27 cellular contexts compared by ENCODE assay signal in the genomic region with DNA sequence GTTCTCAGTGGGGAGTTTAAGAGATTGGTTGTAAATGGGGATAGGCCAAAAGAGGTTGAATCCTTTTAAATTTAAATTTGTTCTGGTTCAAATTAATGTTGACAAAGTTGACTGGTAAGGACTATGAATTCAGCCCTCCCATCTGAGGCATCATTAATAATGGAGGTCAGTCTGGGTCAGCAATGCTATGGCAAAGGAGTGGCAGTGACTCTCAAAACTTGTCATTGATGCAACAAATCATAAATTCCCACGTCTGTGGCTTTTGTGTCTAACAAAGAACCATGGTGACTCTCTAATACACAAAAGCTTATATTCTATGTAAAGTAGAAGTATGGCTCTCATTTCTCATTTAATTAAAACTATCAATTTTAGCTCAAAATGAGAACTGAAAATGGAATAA. TPM values are rescaled to one million over a fixed set of nuclear protein-coding genes. Genes with fewer than 3 reads are reported as not detected.
DNase-seq lines count a peak whose midpoint lies in the region; ATAC-seq lines count a peak whose summit lies in the region.
"Had no signal": no experiment of that assay in that cellular context is flagged by ENCODE, and none has a peak within 500 bp of the region (broad histone marks: within the 10 kb centered on the region; RNA-seq: fewer than 3 reads in every experiment).

No MANE protein-coding gene starts in this region.

- ATAC-seq in activated CD8-positive, alpha-beta memory T cell treated with anti-CD3 and anti-CD28 coated beads, Interleukin-2, amount 10 ng/mL, durations not matched to agents 7 days and 5 days: no peak
- ATAC-seq in activated naive CD8-positive, alpha-beta T cell treated with anti-CD3 and anti-CD28 coated beads, Interleukin-2, amount 50 U/mL, for 24 hours: no peak
- ATAC-seq in stimulated activated memory B cell treated with anti-CD40 and anti-IgM and Interleukin-4, amounts not matched to agents 10 μg/mL and 1 μg/mL and 100 μg/mL, for 72 hours: no peak
- ATAC-seq in Right ventricle myocardium inferior (no peak), left colon (no peak), GM18519 (IDR thresholded peaks at IDR 0.05; ENCODE audit: low FRiP score, unreplicated experiment) (no peak)
- ATAC-seq: GM12878, Panc1, upper lobe of right lung had no signal

- H3K4me3 Mint-ChIP-seq in activated CD8-positive, alpha-beta memory T cell treated with anti-CD3 and anti-CD28 coated beads, Interleukin-2, amount 10 ng/mL, durations not matched to agents 7 days and 5 days: no peak overlapping the region
- H3K4me3 Mint-ChIP-seq in activated naive CD8-positive, alpha-beta T cell treated with anti-CD3 and anti-CD28 coated beads, Interleukin-2, amount 50 U/mL, for 24 hours: peak overlapping the region; percentile 79
- no peak overlapping the region for H3K4me3 Mint-ChIP-seq in stimulated activated memory B cell treated with anti-CD40 and anti-IgM and Interleukin-4, amounts not matched to agents 10 μg/mL and 1 μg/mL and 100 μg/mL, for 72 hours

- peak overlapping the region; percentile 98 for H3K27ac Mint-ChIP-seq in activated CD8-positive, alpha-beta memory T cell treated with anti-CD3 and anti-CD28 coated beads, Interleukin-2, amount 10 ng/mL, durations not matched to agents 7 days and 5 days
- H3K27ac Mint-ChIP-seq in activated naive CD8-positive, alpha-beta T cell treated with anti-CD3 and anti-CD28 coated beads, Interleukin-2, amount 50 U/mL, for 24 hours: peak overlapping the region; percentile 93
- peak overlapping the region; percentile 95 for H3K27ac Mint-ChIP-seq in stimulated activated memory B cell treated with anti-CD40 and anti-IgM and Interleukin-4, amounts not matched to agents 10 μg/mL and 1 μg/mL and 100 μg/mL, for 72 hours
- H3K27ac Mint-ChIP-seq: progenitor cell of endocrine pancreas had no signal

- CTCF ChIA-PET in activated CD8-positive, alpha-beta memory T cell treated with anti-CD3 and anti-CD28 coated beads, Interleukin-2, amount 10 ng/mL, durations not matched to agents 7 days and 5 days (lab: Charles Lee): interaction anchor here (0.8 to 3.2 kb wide), 6 partner anchors 10 to 436 kb away, joined by 3 to 16 read pairs (median 3); no protein-coding TSS in a partner anchor

- no peaks in the 10 kb centered on the region for H3K27me3 Mint-ChIP-seq in activated CD8-positive, alpha-beta memory T cell treated with anti-CD3 and anti-CD28 coated beads, Interleukin-2, amount 10 ng/mL, durations not matched to agents 7 days and 5 days
- H3K27me3 Mint-ChIP-seq in activated naive CD8-positive, alpha-beta T cell treated with anti-CD3 and anti-CD28 coated beads, Interleukin-2, amount 50 U/mL, for 24 hours: no peaks in the 10 kb centered on the region
- no peaks in the 10 kb centered on the region for H3K27me3 Mint-ChIP-seq in stimulated activated memory B cell treated with anti-CD40 and anti-IgM and Interleukin-4, amounts not matched to agents 10 μg/mL and 1 μg/mL and 100 μg/mL, for 72 hours

- intact Hi-C loops in Right ventricle myocardium inferior (cut with DNase I) (no loop called here), left colon (cut with DNase I, micrococcal nuclease) (no loop called here)

- H3K36me3 Mint-ChIP-seq in activated CD8-positive, alpha-beta memory T cell treated with anti-CD3 and anti-CD28 coated beads, Interleukin-2, amount 10 ng/mL, durations not matched to agents 7 days and 5 days: peaks cover 81% of the 10 kb centered on the region
- peaks cover 70% of the 10 kb centered on the region for H3K36me3 Mint-ChIP-seq in activated naive CD8-positive, alpha-beta T cell treated with anti-CD3 and anti-CD28 coated beads, Interleukin-2, amount 50 U/mL, for 24 hours (ENCODE audit: low read depth)
- peaks cover 10% of the 10 kb centered on the region for H3K36me3 Mint-ChIP-seq in stimulated activated memory B cell treated with anti-CD40 and anti-IgM and Interleukin-4, amounts not matched to agents 10 μg/mL and 1 μg/mL and 100 μg/mL, for 72 hours

- H3K4me1 Mint-ChIP-seq in activated CD8-positive, alpha-beta memory T cell treated with anti-CD3 and anti-CD28 coated beads, Interleukin-2, amount 10 ng/mL, durations not matched to agents 7 days and 5 days: peaks cover 95% of the 10 kb centered on the region
- H3K4me1 Mint-ChIP-seq in activated naive CD8-positive, alpha-beta T cell treated with anti-CD3 and anti-CD28 coated beads, Interleukin-2, amount 50 U/mL, for 24 hours: peaks cover 100% of the 10 kb centered on the region
- H3K4me1 Mint-ChIP-seq in stimulated activated memory B cell treated with anti-CD40 and anti-IgM and Interleukin-4, amounts not matched to agents 10 μg/mL and 1 μg/mL and 100 μg/mL, for 72 hours: peaks cover 57% of the 10 kb centered on the region

- no peak for DNase-seq in activated CD8-positive, alpha-beta memory T cell treated with anti-CD3 and anti-CD28 coated beads, Interleukin-2, amount 10 ng/mL, durations not matched to agents 7 days and 5 days
- no peak for DNase-seq in activated CD8-positive, alpha-beta memory T cell treated with anti-CD3 and anti-CD28 coated beads, Interleukin-2, amount 50 U/mL, for 4 hours
- DNase-seq in M059J (ENCODE audit: low read depth) (peak; percentile 48), Right ventricle myocardium inferior (ENCODE audit: missing footprints) (no peak), left colon (no peak)
- no peak for DNase-seq in activated naive CD8-positive, alpha-beta T cell treated with anti-CD3 and anti-CD28 coated beads, Interleukin-2, amount 50 U/mL, for 24 hours
- DNase-seq: activated CD4-positive, CD25-positive, alpha-beta regulatory T cell treated with anti-CD3 and anti-CD28 coated beads, Interleukin-2, amount 50 U/mL, for 72 hours; activated CD8-positive, alpha-beta memory T cell treated with anti-CD3 and anti-CD28 coated beads, Interleukin-2, amount 50 U/mL, for 48 hours; BE2C; COR-L47; DMS79; dorsolateral prefrontal cortex; head of caudate nucleus; mammary epithelial cell; NCI-H510A; NK-92 treated with Interleukin-12 subunit alpha and Interleukin-12 subunit beta, amount 100 ng/mL, for 24 hours; sigmoid colon; stimulated activated CD4-positive, alpha-beta T cell treated with anti-CD3 and anti-CD28 coated beads, Interleukin-15, amount 100 ng/mL, for 24 hours; upper lobe of right lung had no signal

- no peaks in the 10 kb centered on the region for H3K9me3 Mint-ChIP-seq in activated CD8-positive, alpha-beta memory T cell treated with anti-CD3 and anti-CD28 coated beads, Interleukin-2, amount 10 ng/mL, durations not matched to agents 7 days and 5 days (ENCODE audit: low read depth)
- peaks cover 4% of the 10 kb centered on the region for H3K9me3 Mint-ChIP-seq in activated naive CD8-positive, alpha-beta T cell treated with anti-CD3 and anti-CD28 coated beads, Interleukin-2, amount 50 U/mL, for 24 hours
- no peaks in the 10 kb centered on the region for H3K9me3 Mint-ChIP-seq in stimulated activated memory B cell treated with anti-CD40 and anti-IgM and Interleukin-4, amounts not matched to agents 10 μg/mL and 1 μg/mL and 100 μg/mL, for 72 hours

RNA-seq across cellular contexts. Expression of a gene that starts 12.1 kb away (rescaled TPM):
- 10 to 100 TPM; 27.2 to 90.6 TPM for total RNA-seq in activated CD8-positive, alpha-beta memory T cell treated with anti-CD3 and anti-CD28 coated beads, Interleukin-2, amount 10 ng/mL, durations not matched to agents 7 days and 5 days
- 0.15 and 0.49 TPM in 2 replicates for total RNA-seq in M059J (2014; rRNA removed; shearing (Covaris generic))
- total RNA-seq in Right ventricle myocardium inferior (not detected), left colon (not detected)
- total RNA-seq: A673, fibroblast of villous mesenchyme, progenitor cell of endocrine pancreas, sigmoid colon, subcutaneous adipose tissue had no signal

Comparison
In these comparisons a context has a peak if more than half of its experiments do, and no peak if none do; other contexts are left out.
1. RNA of a gene that starts 12.1 kb away (total RNA-seq): 27.2 to 90.6 TPM in activated CD8-positive, alpha-beta memory T cell treated with anti-CD3 and anti-CD28 coated beads, Interleukin-2, amount 10 ng/mL, durations not matched to agents 7 days and 5 days; 0.15 to 0.49 TPM in M059J, not detected in left colon and not detected in Right ventricle myocardium inferior (single experiment); every median in the first group is over 10 times any median in the second.
2. Peak in every context shown above with its lines, with median percentiles within 50 percentile points of each other: H3K27ac Mint-ChIP-seq.